20 cellular contexts compared by ENCODE assay signal in genomic region chr4:73945140-73945539, GRCh38. TPM values are rescaled to one million over a fixed set of nuclear protein-coding genes. Genes with fewer than 3 reads are reported as not detected.
"Had no signal": no experiment of that assay in that cellular context is flagged by ENCODE, and none has a peak within 500 bp of the region (broad histone marks: within the 10 kb centered on the region; RNA-seq: fewer than 3 reads in every experiment).

No MANE protein-coding gene starts in this region.

- H3K4me1 ChIP-seq: psoas muscle had no signal

- H3K36me3 Mint-ChIP-seq: activated CD8-positive, alpha-beta memory T cell treated with anti-CD3 and anti-CD28 coated beads, Interleukin-2, amount 10 ng/mL, durations not matched to agents 7 days and 5 days; activated naive CD8-positive, alpha-beta T cell treated with anti-CD3 and anti-CD28 coated beads for 36 hours; stimulated activated effector memory CD8-positive, alpha-beta T cell treated with anti-CD3 and anti-CD28 coated beads, Interleukin-12 subunit alpha, Interleukin-12 subunit beta, amount 100 ng/mL, for 72 hours had no signal

- H3K27ac Mint-ChIP-seq: activated B cell treated with CpG ODN at 0.5 μM for 24 hours; activated CD4-positive, alpha-beta memory T cell treated with anti-CD3 and anti-CD28 coated beads, Interleukin-2, amount 10 ng/mL, durations not matched to agents 7 days and 5 days; activated CD8-positive, alpha-beta memory T cell treated with anti-CD3 and anti-CD28 coated beads, Interleukin-2, amount 10 ng/mL, durations not matched to agents 7 days and 5 days; activated naive CD8-positive, alpha-beta T cell treated with anti-CD3 and anti-CD28 coated beads for 36 hours; dendritic cell treated with granulocyte-macrophage colony-stimulating factor and Interleukin-4, amounts not matched to agents 40 ng/mL and 50 ng/mL, for 4 days; effector memory CD8-positive, alpha-beta T cell; stimulated activated effector memory CD8-positive, alpha-beta T cell treated with anti-CD3 and anti-CD28 coated beads, Interleukin-12 subunit alpha, Interleukin-12 subunit beta, amount 100 ng/mL, for 72 hours; T-helper 2 cell treated with Interferon-gamma antibody and Interleukin-4, amounts not matched to agents 5 μg/mL and 100 μg/mL, for 36 hours had no signal

- H3K9me3 Mint-ChIP-seq: activated B cell treated with CpG ODN at 0.5 μM for 24 hours; activated CD4-positive, alpha-beta memory T cell treated with anti-CD3 and anti-CD28 coated beads, Interleukin-2, amount 10 ng/mL, durations not matched to agents 7 days and 5 days; activated naive CD8-positive, alpha-beta T cell treated with anti-CD3 and anti-CD28 coated beads for 36 hours; dendritic cell treated with granulocyte-macrophage colony-stimulating factor and Interleukin-4, amounts not matched to agents 40 ng/mL and 50 ng/mL, for 4 days; T-helper 2 cell treated with Interferon-gamma antibody and Interleukin-4, amounts not matched to agents 5 μg/mL and 100 μg/mL, for 36 hours had no signal

- H3K4me3 Mint-ChIP-seq: activated B cell treated with CpG ODN at 0.5 μM for 24 hours; activated CD4-positive, alpha-beta memory T cell treated with anti-CD3 and anti-CD28 coated beads, Interleukin-2, amount 10 ng/mL, durations not matched to agents 7 days and 5 days; activated CD8-positive, alpha-beta memory T cell treated with anti-CD3 and anti-CD28 coated beads, Interleukin-2, amount 10 ng/mL, durations not matched to agents 7 days and 5 days; activated naive CD8-positive, alpha-beta T cell treated with anti-CD3 and anti-CD28 coated beads for 36 hours; effector memory CD8-positive, alpha-beta T cell; stimulated activated effector memory CD8-positive, alpha-beta T cell treated with anti-CD3 and anti-CD28 coated beads, Interleukin-12 subunit alpha, Interleukin-12 subunit beta, amount 100 ng/mL, for 72 hours; T-helper 2 cell treated with Interferon-gamma antibody and Interleukin-4, amounts not matched to agents 5 μg/mL and 100 μg/mL, for 36 hours had no signal

- H3K9me3 ChIP-seq: psoas muscle, stomach, upper lobe of left lung had no signal

- H3K36me3 ChIP-seq: stomach, upper lobe of left lung had no signal

- DNase-seq: activated B cell treated with CpG ODN at 0.5 μM for 24 hours; activated CD4-positive, alpha-beta memory T cell treated with anti-CD3 and anti-CD28 coated beads, Interleukin-2, amount 10 ng/mL, durations not matched to agents 7 days and 5 days; activated CD4-positive, alpha-beta T cell treated with anti-CD3 and anti-CD28 coated beads for 48 hours; activated CD8-positive, alpha-beta memory T cell treated with anti-CD3 and anti-CD28 coated beads, Interleukin-2, amount 10 ng/mL, durations not matched to agents 7 days and 5 days; activated naive CD8-positive, alpha-beta T cell treated with anti-CD3 and anti-CD28 coated beads for 36 hours; amniotic stem cell; effector memory CD8-positive, alpha-beta T cell; hypothalamus; midbrain; stimulated activated CD4-positive, alpha-beta T cell treated with anti-CD3 and anti-CD28 coated beads, Interleukin-4, amount 100 ng/mL, for 24 hours; SW 1271 had no signal

- H3K4me1 Mint-ChIP-seq: activated B cell treated with CpG ODN at 0.5 μM for 24 hours; activated CD4-positive, alpha-beta memory T cell treated with anti-CD3 and anti-CD28 coated beads, Interleukin-2, amount 10 ng/mL, durations not matched to agents 7 days and 5 days; activated CD8-positive, alpha-beta memory T cell treated with anti-CD3 and anti-CD28 coated beads, Interleukin-2, amount 10 ng/mL, durations not matched to agents 7 days and 5 days; activated naive CD8-positive, alpha-beta T cell treated with anti-CD3 and anti-CD28 coated beads for 36 hours; stimulated activated effector memory CD8-positive, alpha-beta T cell treated with anti-CD3 and anti-CD28 coated beads, Interleukin-12 subunit alpha, Interleukin-12 subunit beta, amount 100 ng/mL, for 72 hours had no signal

RNA-seq across cellular contexts. Expression of gene PF4, which starts 36.7 kb away (rescaled TPM):
- total RNA-seq: activated B cell treated with CpG ODN at 0.5 μM for 24 hours; activated CD4-positive, alpha-beta memory T cell treated with anti-CD3 and anti-CD28 coated beads, Interleukin-2, amount 10 ng/mL, durations not matched to agents 7 days and 5 days; activated CD8-positive, alpha-beta memory T cell treated with anti-CD3 and anti-CD28 coated beads, Interleukin-2, amount 10 ng/mL, durations not matched to agents 7 days and 5 days; activated naive CD8-positive, alpha-beta T cell treated with anti-CD3 and anti-CD28 coated beads for 36 hours; lung microvascular endothelial cell; omental fat pad had no signal

RNA-seq across cellular contexts. Expression of gene PPBP, which starts 42.9 kb away (rescaled TPM):
- total RNA-seq: activated CD4-positive, alpha-beta memory T cell treated with anti-CD3 and anti-CD28 coated beads, Interleukin-2, amount 10 ng/mL, durations not matched to agents 7 days and 5 days; activated CD8-positive, alpha-beta memory T cell treated with anti-CD3 and anti-CD28 coated beads, Interleukin-2, amount 10 ng/mL, durations not matched to agents 7 days and 5 days; activated naive CD8-positive, alpha-beta T cell treated with anti-CD3 and anti-CD28 coated beads for 36 hours; chondrocyte; lung microvascular endothelial cell had no signal

RNA-seq across cellular contexts. Expression of gene CXCL5, which starts 53.3 kb away (rescaled TPM):
- total RNA-seq: activated B cell treated with CpG ODN at 0.5 μM for 24 hours; activated CD4-positive, alpha-beta memory T cell treated with anti-CD3 and anti-CD28 coated beads, Interleukin-2, amount 10 ng/mL, durations not matched to agents 7 days and 5 days; activated CD8-positive, alpha-beta memory T cell treated with anti-CD3 and anti-CD28 coated beads, Interleukin-2, amount 10 ng/mL, durations not matched to agents 7 days and 5 days; activated naive CD8-positive, alpha-beta T cell treated with anti-CD3 and anti-CD28 coated beads for 36 hours; chondrocyte had no signal
